Comparison of ENCODE assay signal across 9 cellular contexts in genomic region chr10:79137404-79137803, GRCh38.
DNase-seq lines count a peak whose midpoint lies in the region; ATAC-seq lines count a peak whose summit lies in the region.
"Had no signal": no experiment of that assay in that cellular context is flagged by ENCODE, and none has a peak within 500 bp of the region (broad histone marks: within the 10 kb centered on the region; RNA-seq: fewer than 3 reads in every experiment).

No MANE protein-coding gene starts in this region.

- no peaks in the 10 kb centered on the region for H3K9me3 ChIP-seq in skeletal muscle tissue (ENCODE audit: control insufficient read depth in 3 of 3, low read length in 3 of 3)

- H3K27ac ChIP-seq in cingulate gyrus (ENCODE audit: low read depth, low read length), result peak overlapping the region; percentile 3
- peak overlapping the region; percentile 88 for H3K27ac ChIP-seq in skeletal muscle tissue (ENCODE audit: low read depth, low read length)
- H3K27ac ChIP-seq: KMS-11 had no signal

- H3K9ac ChIP-seq in skeletal muscle tissue (ENCODE audit: low read depth in 1 of 3, low read length in 3 of 3), result peak overlapping the region; percentile 57 to 66 (median 58)
- H3K9ac ChIP-seq: KMS-11 had no signal

- H3K27me3 ChIP-seq in skeletal muscle tissue (ENCODE audit: control insufficient read depth in 3 of 3, insufficient read depth in 3 of 3, low read length in 3 of 3), result no peaks in the 10 kb centered on the region

- H3K4me3 ChIP-seq in skeletal muscle tissue (ENCODE audit: low read length in 3 of 3), result peak overlapping the region in 2 of 3 donors; percentile 6 to 12

- DNase-seq in NCI-H345 (lab: John Stamatoyannopoulos, UW) (no peak), KBM-7 (no peak), cerebellar nuclear complex (lab: John Stamatoyannopoulos, UW) (no peak)

- H3K4me1 ChIP-seq in skeletal muscle tissue (ENCODE audit: control insufficient read depth in 3 of 3, insufficient read depth in 3 of 3, low read length in 3 of 3), result peaks cover 80 to 86% (median 85%) of the 10 kb centered on the region in 3 donors

- in situ Hi-C loops in KBM-7 (cut with MboI; ENCODE audit: low pct_unique_long_range_greater_than_20kb, low sequenced_read_pairs), result no loop called here

- peaks cover 8 to 19% (median 19%) of the 10 kb centered on the region in 3 donors for H3K36me3 ChIP-seq in skeletal muscle tissue (ENCODE audit: control insufficient read depth in 3 of 3, insufficient read depth in 3 of 3, low read length in 3 of 3)

- ATAC-seq in GM19372 (IDR thresholded peaks at IDR 0.05; ENCODE audit: low read depth, unreplicated experiment) (peak; percentile 14), HG03135 (IDR thresholded peaks at IDR 0.05; ENCODE audit: unreplicated experiment) (peak; percentile 24), GM18520 (IDR thresholded peaks at IDR 0.05; ENCODE audit: unreplicated experiment) (no peak)
